In genomic region chr6:142935553-142936517, GRCh38 we compare ENCODE assay signal across 9 cellular contexts. TPM values are rescaled to one million over a fixed set of nuclear protein-coding genes. Genes with fewer than 3 reads are reported as not detected.
DNase-seq lines count a peak whose midpoint lies in the region; ATAC-seq and TF ChIP-seq lines count a peak whose summit lies in the region.
"Had no signal": no experiment of that assay in that cellular context is flagged by ENCODE, and none has a peak within 500 bp of the region (broad histone marks: within the 10 kb centered on the region; RNA-seq: fewer than 3 reads in every experiment).

No MANE protein-coding gene starts in this region.

- peak; percentile 44 for DNase-seq in activated naive CD4-positive, alpha-beta T cell treated with Interleukin-2 at 50 U/mL for 16 hours
- no peak for DNase-seq in activated naive CD4-positive, alpha-beta T cell (lab: John Stamatoyannopoulos, UW)
- DNase-seq in activated CD8-positive, alpha-beta T cell treated with anti-CD3 and anti-CD28 coated beads for 36 hours: peak; percentile 64
- no peak for DNase-seq in stimulated activated naive CD8-positive, alpha-beta T cell treated with anti-CD3 and anti-CD28 coated beads, Interleukin-15, amount 100 ng/mL, for 72 hours
- DNase-seq in vagina (ENCODE audit: extremely low spot score in 2 of 2): no peak
- DNase-seq in NCI-H2196 (lab: John Stamatoyannopoulos, UW; ENCODE audit: unreplicated experiment): no peak
- DNase-seq in heart left ventricle: no peak
- DNase-seq: kidney glomerular epithelial cell had no signal

- peaks cover 62% of the 10 kb centered on the region for H3K36me3 Mint-ChIP-seq in activated CD8-positive, alpha-beta T cell treated with anti-CD3 and anti-CD28 coated beads for 36 hours (ENCODE audit: low read depth)

- TF ChIP-seq POLR2A in vagina (IDR thresholded peaks at IDR 0.05): no peak
- no peak for TF ChIP-seq POLR2A in heart left ventricle (IDR thresholded peaks at IDR 0.05)

- ATAC-seq in HG03060 (IDR thresholded peaks at IDR 0.05; ENCODE audit: low read depth, unreplicated experiment): peak; percentile 47
- peak; percentile 55 for ATAC-seq in activated CD8-positive, alpha-beta T cell treated with anti-CD3 and anti-CD28 coated beads for 36 hours
- ATAC-seq in stimulated activated naive CD8-positive, alpha-beta T cell treated with anti-CD3 and anti-CD28 coated beads, Interleukin-15, amount 100 ng/mL, for 72 hours: peak; percentile 52
- ATAC-seq in heart left ventricle: no peak

- peaks cover 15% of the 10 kb centered on the region for H3K4me1 ChIP-seq in vagina
- peaks cover 3 to 54% (median 20%) of the 10 kb centered on the region in 12 donors for H3K4me1 ChIP-seq in heart left ventricle

- H3K27me3 ChIP-seq in vagina (no peaks in the 10 kb centered on the region), heart left ventricle (no peaks in the 10 kb centered on the region)

- H3K27ac ChIP-seq in vagina (no peak overlapping the region), heart left ventricle (peak overlapping the region in 1 of 12 donors; percentile 14)

- H3K36me3 ChIP-seq in vagina (no peaks in the 10 kb centered on the region), heart left ventricle (no peaks in the 10 kb centered on the region)

- POLR2A ChIA-PET in activated CD8-positive, alpha-beta T cell treated with anti-CD3 and anti-CD28 coated beads for 36 hours (lab: Charles Lee): interaction anchor here (0.7 to 3.7 kb wide), 8 partner anchors 9 to 164 kb away, joined by 3 to 35 read pairs (median 4); partner anchors contain the start of gene HIVEP2

- H3K27me3 Mint-ChIP-seq in activated CD8-positive, alpha-beta T cell treated with anti-CD3 and anti-CD28 coated beads for 36 hours: no peaks in the 10 kb centered on the region
- no peaks in the 10 kb centered on the region for H3K27me3 Mint-ChIP-seq in stimulated activated naive CD8-positive, alpha-beta T cell treated with anti-CD3 and anti-CD28 coated beads, Interleukin-15, amount 100 ng/mL, for 72 hours

- H3K9me3 ChIP-seq in vagina (no peaks in the 10 kb centered on the region), heart left ventricle (no peaks in the 10 kb centered on the region)

- peak overlapping the region; percentile 93 for H3K27ac Mint-ChIP-seq in activated CD8-positive, alpha-beta T cell treated with anti-CD3 and anti-CD28 coated beads for 36 hours
- H3K27ac Mint-ChIP-seq in stimulated activated naive CD8-positive, alpha-beta T cell treated with anti-CD3 and anti-CD28 coated beads, Interleukin-15, amount 100 ng/mL, for 72 hours: peak overlapping the region; percentile 74 to 88

- no peak overlapping the region for H3K4me3 ChIP-seq in vagina
- H3K4me3 ChIP-seq in heart left ventricle: peak overlapping the region in 1 of 12 donors; percentile 16

- CTCF ChIA-PET in activated CD8-positive, alpha-beta T cell treated with anti-CD3 and anti-CD28 coated beads for 36 hours (lab: Charles Lee): interaction anchor here (0.7 to 1.2 kb wide), 7 partner anchors 10 to 244 kb away, joined by 3 to 4 read pairs (median 3); no protein-coding TSS in a partner anchor

- H3K4me1 Mint-ChIP-seq in activated CD8-positive, alpha-beta T cell treated with anti-CD3 and anti-CD28 coated beads for 36 hours (ENCODE audit: low read depth): peaks cover 92% of the 10 kb centered on the region
- H3K4me1 Mint-ChIP-seq in stimulated activated naive CD8-positive, alpha-beta T cell treated with anti-CD3 and anti-CD28 coated beads, Interleukin-15, amount 100 ng/mL, for 72 hours: peaks cover 86% of the 10 kb centered on the region

- intact Hi-C loops in activated CD8-positive, alpha-beta T cell treated with anti-CD3 and anti-CD28 coated beads for 36 hours (cut with micrococcal nuclease): no loop called here
- intact Hi-C loops in vagina (cut with DNase I): no loop called here
- intact Hi-C loops in heart left ventricle (cut with DNase I): loop anchor here in 1 of 10 donors (10.0 kb wide), 1 partner anchor 489 kb away; no protein-coding TSS in a partner anchor

- 94 to 97% (median 96%) methylated on average over 21 of the region's 21 CpGs for WGBS in heart left ventricle, 4 donors

- TF ChIP-seq CTCF in activated CD8-positive, alpha-beta T cell treated with anti-CD3 and anti-CD28 coated beads for 36 hours (IDR thresholded peaks at IDR 0.05): no peak
- TF ChIP-seq CTCF in vagina (IDR thresholded peaks at IDR 0.05) (no peak), heart left ventricle (IDR thresholded peaks at IDR 0.05) (no peak)

- peak overlapping the region; percentile 69 for H3K4me3 Mint-ChIP-seq in activated CD8-positive, alpha-beta T cell treated with anti-CD3 and anti-CD28 coated beads for 36 hours
- peak overlapping the region; percentile 72 to 79 for H3K4me3 Mint-ChIP-seq in stimulated activated naive CD8-positive, alpha-beta T cell treated with anti-CD3 and anti-CD28 coated beads, Interleukin-15, amount 100 ng/mL, for 72 hours

- H3K9me3 Mint-ChIP-seq in activated CD8-positive, alpha-beta T cell treated with anti-CD3 and anti-CD28 coated beads for 36 hours: peaks cover 5% of the 10 kb centered on the region
- H3K9me3 Mint-ChIP-seq in stimulated activated naive CD8-positive, alpha-beta T cell treated with anti-CD3 and anti-CD28 coated beads, Interleukin-15, amount 100 ng/mL, for 72 hours: no peaks in the 10 kb centered on the region

RNA-seq across cellular contexts. Expression of gene HIVEP2, which starts 9.1 kb away (rescaled TPM):
- total RNA-seq in activated CD8-positive, alpha-beta T cell treated with anti-CD3 and anti-CD28 coated beads for 36 hours: 10 to 100 TPM; 31.8 to 38.1 TPM
- total RNA-seq in vagina (24.6 TPM), heart left ventricle (10 to 100 TPM; 11.6 to 31.2 (median 20.6) TPM)
- polyA plus RNA-seq in heart left ventricle: 1 to 10 TPM; 2.7 to 6.3 TPM

Comparison
In these comparisons a context has a peak if more than half of its experiments do, and no peak if none do; other contexts are left out.
1. DNase-seq: peak in activated naive CD4-positive, alpha-beta T cell treated with Interleukin-2 at 50 U/mL for 16 hours (single experiment) and activated CD8-positive, alpha-beta T cell treated with anti-CD3 and anti-CD28 coated beads for 36 hours (single experiment); none in activated naive CD4-positive, alpha-beta T cell (0 of 4), stimulated activated naive CD8-positive, alpha-beta T cell treated with anti-CD3 and anti-CD28 coated beads, Interleukin-15, amount 100 ng/mL, for 72 hours (0 of 2), vagina (0 of 2), NCI-H2196 (single experiment) and heart left ventricle (0 of 5).
2. ATAC-seq: peak in HG03060 (single experiment), activated CD8-positive, alpha-beta T cell treated with anti-CD3 and anti-CD28 coated beads for 36 hours (single experiment) and stimulated activated naive CD8-positive, alpha-beta T cell treated with anti-CD3 and anti-CD28 coated beads, Interleukin-15, amount 100 ng/mL, for 72 hours (single experiment); none in heart left ventricle (0 of 4).